11 cellular contexts compared by ENCODE assay signal in the genomic region with DNA sequence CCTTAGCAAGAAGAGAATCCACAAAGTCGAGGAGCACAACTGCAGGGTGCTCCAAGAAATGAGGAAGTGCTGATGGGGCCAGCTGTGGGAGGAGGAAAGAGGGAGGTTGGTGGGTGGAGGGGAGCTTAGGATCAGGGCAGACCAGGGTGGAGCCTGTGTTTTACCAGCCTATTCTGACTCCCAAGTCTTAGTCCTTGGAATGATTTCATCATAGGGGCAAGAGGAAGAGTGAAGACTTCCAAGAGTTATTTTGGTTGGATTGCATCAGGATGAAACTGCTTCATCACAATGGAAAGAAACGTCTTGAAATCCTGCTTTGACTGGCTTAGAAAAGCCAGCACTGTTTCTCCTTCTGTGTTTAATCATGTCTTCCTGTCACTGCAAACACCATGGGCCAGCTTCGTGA.
DNase-seq lines count a peak whose midpoint lies in the region; ATAC-seq and TF ChIP-seq lines count a peak whose summit lies in the region.
"Had no signal": no experiment of that assay in that cellular context is flagged by ENCODE, and none has a peak within 500 bp of the region (broad histone marks: within the 10 kb centered on the region; RNA-seq: fewer than 3 reads in every experiment).

No MANE protein-coding gene starts in this region.

- peak; percentile 32 for DNase-seq in A172 (ENCODE audit: low spot score)
- peak; percentile 47 for DNase-seq in HS-5 (ENCODE audit: low read depth)
- DNase-seq in ascending aorta (ENCODE audit: low spot score in 2 of 2) = peak; percentile 23 to 75
- no peak for DNase-seq in right atrium auricular region (ENCODE audit: low spot score)
- no peak for DNase-seq in NCI-H524 treated with DMSO at 0.1 percent for 48 hours (lab: John Stamatoyannopoulos, UW)
- DNase-seq in NCI-H128 (lab: John Stamatoyannopoulos, UW; ENCODE audit: unreplicated experiment) = no peak
- DNase-seq in cerebellar cortex (ENCODE audit: low spot score) = no peak
- DNase-seq: CD4-positive, CD25-positive, alpha-beta regulatory T cell; NCI-H2029 treated with DMSO at 0.1 percent for 48 hours; T-helper 9 cell had no signal

- H3K36me3 ChIP-seq in ascending aorta (no peaks in the 10 kb centered on the region), right atrium auricular region (no peaks in the 10 kb centered on the region)

- no peak for ATAC-seq in GM18870 (IDR thresholded peaks at IDR 0.05; ENCODE audit: unreplicated experiment)

- TF ChIP-seq CTCF in ascending aorta (IDR thresholded peaks at IDR 0.05) (no peak), right atrium auricular region (IDR thresholded peaks at IDR 0.05) (no peak)

- H3K4me3 ChIP-seq in ascending aorta (no peak overlapping the region), right atrium auricular region (no peak overlapping the region)

- intact Hi-C loops in ascending aorta (cut with DNase I) = no loop called here

- H3K9me3 ChIP-seq in ascending aorta = no peaks in the 10 kb centered on the region
- H3K9me3 ChIP-seq in right atrium auricular region = no peaks in the 10 kb centered on the region

- no peaks in the 10 kb centered on the region for H3K27me3 ChIP-seq in ascending aorta
- H3K27me3 ChIP-seq in right atrium auricular region = no peaks in the 10 kb centered on the region

- H3K4me1 ChIP-seq in ascending aorta (peaks cover 0 to 8% of the 10 kb centered on the region in 2 donors), right atrium auricular region (peaks cover 0 to 34% of the 10 kb centered on the region in 2 donors)

- peak overlapping the region; percentile 57 to 63 for H3K27ac ChIP-seq in ascending aorta
- peak overlapping the region; percentile 38 to 44 for H3K27ac ChIP-seq in right atrium auricular region

Comparison
In these comparisons a context has a peak if more than half of its experiments do, and no peak if none do; other contexts are left out.
1. DNase-seq: peak in A172 (single experiment), HS-5 (single experiment) and ascending aorta (2 of 2); none in right atrium auricular region (single experiment), NCI-H524 treated with DMSO at 0.1 percent for 48 hours (single experiment), NCI-H128 (single experiment) and cerebellar cortex (single experiment).